27 cellular contexts compared by ENCODE assay signal in genomic region chr1:59027176-59027575, GRCh38.
A peak's percentile ranks its signal among the peaks of the same experiment; 100 is the strongest.
DNase-seq lines count a peak whose midpoint lies in the region; ATAC-seq and TF ChIP-seq lines count a peak whose summit lies in the region.
"Had no signal": no experiment of that assay in that cellular context is flagged by ENCODE, and none has a peak within 500 bp of the region (broad histone marks: within the 10 kb centered on the region; RNA-seq: fewer than 3 reads in every experiment).

No MANE protein-coding gene starts in this region.

- H3K4me1 ChIP-seq in mammary epithelial cell (ENCODE audit: insufficient read depth, low read length) (peaks cover 8% of the 10 kb centered on the region), uterus (peaks cover 0 to 4% of the 10 kb centered on the region in 2 donors)
- H3K4me1 ChIP-seq: neural progenitor cell, sigmoid colon, tibial nerve had no signal

- H3K36me3 ChIP-seq in mammary epithelial cell (ENCODE audit: insufficient read depth, low read length) (no peaks in the 10 kb centered on the region), uterus (no peaks in the 10 kb centered on the region)
- H3K36me3 ChIP-seq: esophagus muscularis mucosa, neural progenitor cell, sigmoid colon, SJSA1, stomach, tibial nerve had no signal

- H3K9ac ChIP-seq in mammary epithelial cell (ENCODE audit: insufficient read depth, low read length): no peak overlapping the region
- H3K9ac ChIP-seq: KMS-11, neural progenitor cell had no signal

- BruUV-seq in MCF 10A (replicated peaks; lab: Mats Ljungman, UMichigan) (no TSS peak), mammary epithelial cell (replicated peaks; lab: Mats Ljungman, UMichigan) (no TSS peak)

- CTCF ChIA-PET in MCF 10A (lab: Yijun Ruan, JAX) (interaction anchor here (0.6 kb wide), 1 partner anchor 96 kb away, joined by 4 read pairs; no protein-coding TSS in a partner anchor), mammary epithelial cell (lab: Charles Lee; ENCODE audit: low non-redundant PET) (no interaction called here), activated B cell treated with CpG ODN at 0.5 μM for 24 hours (lab: Charles Lee) (interaction anchor here (1.9 kb wide), 1 partner anchor 14 kb away, joined by 5 read pairs; no protein-coding TSS in a partner anchor)

- no peaks in the 10 kb centered on the region for H3K79me2 ChIP-seq in mammary epithelial cell (ENCODE audit: insufficient read depth, low read length)

- H3K36me3 Mint-ChIP-seq in MCF 10A (ENCODE audit: insufficient read depth, unreplicated experiment): no peaks in the 10 kb centered on the region
- H3K36me3 Mint-ChIP-seq in activated B cell treated with CpG ODN at 0.5 μM for 24 hours (ENCODE audit: low read depth): peaks cover 2% of the 10 kb centered on the region
- H3K36me3 Mint-ChIP-seq: neural progenitor cell had no signal

- in situ Hi-C loops in mammary epithelial cell (cut with MboI; ENCODE audit: low sequenced_read_pairs in 2 of 2): no loop called here

- H3K27me3 Mint-ChIP-seq in MCF 10A (ENCODE audit: insufficient read depth, unreplicated experiment): no peaks in the 10 kb centered on the region
- no peaks in the 10 kb centered on the region for H3K27me3 Mint-ChIP-seq in activated B cell treated with CpG ODN at 0.5 μM for 24 hours
- H3K27me3 Mint-ChIP-seq: CD4-positive, alpha-beta T cell; progenitor cell of endocrine pancreas; T-helper 17 cell had no signal

- H3K4me3 ChIP-seq in mammary epithelial cell (replicated peaks in 1 of 3; ENCODE audit: insufficient read depth in 1 of 3, low read depth in 2 of 3, low read length in 3 of 3): no peak overlapping the region
- H3K4me3 ChIP-seq in fibroblast of the aortic adventitia (ENCODE audit: low read depth, low read length): no peak overlapping the region
- no peak overlapping the region for H3K4me3 ChIP-seq in uterus
- H3K4me3 ChIP-seq: esophagus muscularis mucosa, neural progenitor cell, sigmoid colon, SJSA1, stomach, tibial nerve had no signal

- TF ChIP-seq POLR2A in uterus (IDR thresholded peaks at IDR 0.05): no peak

- ATAC-seq in activated B cell treated with CpG ODN at 0.5 μM for 24 hours (ENCODE audit: low read depth): no peak
- ATAC-seq: T-helper 17 cell had no signal

- H3K27ac ChIP-seq in mammary epithelial cell (ENCODE audit: insufficient read depth, low read depth, low read length) (no peak overlapping the region), uterus (peak overlapping the region; percentile 34 to 35)
- H3K27ac ChIP-seq: esophagus muscularis mucosa, KMS-11, neural progenitor cell, sigmoid colon, SJSA1, tibial nerve, VCaP had no signal

- no peak for TF ChIP-seq CTCF in MCF 10A (IDR thresholded peaks at IDR 0.05; ENCODE audit: unreplicated experiment)
- TF ChIP-seq CTCF in mammary epithelial cell (conservative IDR thresholded peaks at IDR 0.05 in 1 of 2, IDR thresholded peaks at IDR 0.05 in 1 of 2; ENCODE audit: extremely low read depth in 1 of 2, insufficient read depth in 1 of 2, low read depth in 1 of 2, low read length in 2 of 2): no peak
- no peak for TF ChIP-seq CTCF in activated B cell treated with CpG ODN at 0.5 μM for 24 hours (IDR thresholded peaks at IDR 0.05)
- TF ChIP-seq CTCF in fibroblast of the aortic adventitia (IDR thresholded peaks at IDR 0.05; ENCODE audit: insufficient read depth, low read length): no peak
- TF ChIP-seq CTCF in uterus (IDR thresholded peaks at IDR 0.05): no peak

- H3K4me3 Mint-ChIP-seq in MCF 10A (ENCODE audit: unreplicated experiment): no peak overlapping the region
- no peak overlapping the region for H3K4me3 Mint-ChIP-seq in activated B cell treated with CpG ODN at 0.5 μM for 24 hours
- H3K4me3 Mint-ChIP-seq: CD4-positive, alpha-beta T cell; neural progenitor cell; T-helper 17 cell had no signal

- no peaks in the 10 kb centered on the region for H4K20me1 ChIP-seq in mammary epithelial cell (ENCODE audit: insufficient read depth, low read length)

- dilution Hi-C loops in mammary epithelial cell (cut with HindIII; ENCODE audit: low sequenced_read_pairs): no loop called here

- intact Hi-C loops in MCF 10A (cut with micrococcal nuclease): no loop called here
- intact Hi-C loops in mammary epithelial cell (cut with micrococcal nuclease): no loop called here
- intact Hi-C loops in activated B cell treated with CpG ODN at 0.5 μM for 24 hours (cut with micrococcal nuclease): no loop called here
- intact Hi-C loops in uterus (cut with DNase I; ENCODE audit: low total_unique reads): no loop called here

- H3K4me1 Mint-ChIP-seq in MCF 10A (ENCODE audit: insufficient read depth, unreplicated experiment) (peaks cover 14% of the 10 kb centered on the region), activated B cell treated with CpG ODN at 0.5 μM for 24 hours (peaks cover 15% of the 10 kb centered on the region)

- H3K27ac Mint-ChIP-seq in MCF 10A (ENCODE audit: low read depth, unreplicated experiment) (no peak overlapping the region), activated B cell treated with CpG ODN at 0.5 μM for 24 hours (peak overlapping the region; percentile 93)
- H3K27ac Mint-ChIP-seq: CD4-positive, alpha-beta T cell; neural progenitor cell; progenitor cell of endocrine pancreas; T-helper 17 cell had no signal

- H3K9me3 ChIP-seq in mammary epithelial cell (replicated peaks; ENCODE audit: insufficient read depth, low read length) (no peaks in the 10 kb centered on the region), uterus (no peaks in the 10 kb centered on the region)
- H3K9me3 ChIP-seq: esophagus muscularis mucosa, sigmoid colon, SJSA1, stomach, tibial nerve had no signal

- 93% methylated on average over 2 of the region's 2 CpGs for WGBS in mammary epithelial cell (ENCODE audit: low coverage, missing lambda C conversion rate)

- H3K27me3 ChIP-seq in mammary epithelial cell (ENCODE audit: insufficient read depth, low read length) (no peaks in the 10 kb centered on the region), uterus (no peaks in the 10 kb centered on the region)
- H3K27me3 ChIP-seq: esophagus muscularis mucosa, neural progenitor cell, sigmoid colon, SJSA1, stomach, tibial nerve had no signal

- no peaks in the 10 kb centered on the region for H3K9me3 Mint-ChIP-seq in MCF 10A (ENCODE audit: unreplicated experiment)
- no peaks in the 10 kb centered on the region for H3K9me3 Mint-ChIP-seq in activated B cell treated with CpG ODN at 0.5 μM for 24 hours
- H3K9me3 Mint-ChIP-seq: CD4-positive, alpha-beta T cell; neural progenitor cell had no signal

- DNase-seq in MCF 10A (ENCODE audit: unreplicated experiment): peak; percentile 27
- DNase-seq in mammary epithelial cell: no peak
- DNase-seq in activated B cell treated with CpG ODN at 0.5 μM for 24 hours: no peak
- DNase-seq in fibroblast of the aortic adventitia (ENCODE audit: low read depth): peak; percentile 53
- DNase-seq in uterus: no peak
- DNase-seq in dedifferentiated amniotic fluid mesenchymal stem cell (ENCODE audit: extremely low spot score): no peak
- DNase-seq in NCI-H526 treated with DMSO at 0.1 percent for 48 hours (lab: John Stamatoyannopoulos, UW): no peak
- no peak for DNase-seq in OCI-M1 (lab: John Stamatoyannopoulos, UW)
- DNase-seq: activated CD8-positive, alpha-beta memory T cell treated with anti-CD3 and anti-CD28 coated beads, Interleukin-2, amount 50 U/mL, for 48 hours; activated gamma-delta T cell treated with Interleukin-2 at 50 U/mL for 16 hours; CD4-positive, alpha-beta T cell; effector memory CD4-positive, alpha-beta T cell; GDM1; kidney; NCI-H1436 treated with DMSO at 0.1 percent for 48 hours; NK-92 treated with Interleukin-12 subunit alpha and Interleukin-12 subunit beta, amount 100 ng/mL, for 24 hours; sigmoid colon; stimulated activated CD4-positive, alpha-beta T cell treated with anti-CD3 and anti-CD28 coated beads, Interleukin-15, amount 100 ng/mL, for 24 hours; stomach; T-helper 17 cell had no signal

- POLR2A ChIA-PET in MCF 10A (lab: Yijun Ruan, JAX) (no interaction called here), activated B cell treated with CpG ODN at 0.5 μM for 24 hours (lab: Charles Lee) (interaction anchor here (1.2 to 2.2 kb wide), 2 partner anchors 58 to 211 kb away, joined by 4 to 6 read pairs; no protein-coding TSS in a partner anchor)

- no peak overlapping the region for H3K4me2 ChIP-seq in mammary epithelial cell (ENCODE audit: insufficient read depth, low read depth, low read length)
- H3K4me2 ChIP-seq: KMS-11, neural progenitor cell had no signal

- no peak overlapping the region for H2AFZ ChIP-seq in mammary epithelial cell (ENCODE audit: low read depth, low read length)
- H2AFZ ChIP-seq: neural progenitor cell had no signal

Comparison
In these comparisons a context has a peak if more than half of its experiments do, and no peak if none do; other contexts are left out.
1. DNase-seq: peak in MCF 10A (single experiment) and fibroblast of the aortic adventitia (single experiment); none in mammary epithelial cell (single experiment), activated B cell treated with CpG ODN at 0.5 μM for 24 hours (single experiment), uterus (0 of 2), dedifferentiated amniotic fluid mesenchymal stem cell (single experiment), NCI-H526 treated with DMSO at 0.1 percent for 48 hours (single experiment) and OCI-M1 (single experiment).